In the genomic region with DNA sequence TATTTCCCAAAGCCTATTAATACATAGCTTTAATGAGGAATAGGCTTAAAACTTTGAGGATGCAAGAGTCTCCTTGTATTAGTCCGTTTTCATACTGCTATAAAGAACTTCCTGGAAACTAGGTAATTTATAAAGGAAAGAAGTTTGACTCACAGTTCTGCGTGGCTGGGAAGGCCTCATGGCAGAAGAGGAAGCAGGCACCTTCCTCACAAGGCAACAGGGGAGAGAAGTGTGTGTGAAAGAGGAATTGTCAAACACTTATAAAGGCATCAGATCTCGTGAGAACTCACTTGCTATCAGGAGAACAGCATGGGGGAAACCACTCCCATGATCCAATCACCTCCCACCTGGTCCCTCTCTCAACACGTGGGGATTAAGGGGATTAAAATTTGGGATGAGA, we compare ENCODE assay signal across 26 cellular contexts.
"Had no signal": no experiment of that assay in that cellular context is flagged by ENCODE, and none has a peak within 500 bp of the region (broad histone marks: within the 10 kb centered on the region; RNA-seq: fewer than 3 reads in every experiment).

No MANE protein-coding gene starts in this region.

- H3K4me3 Mint-ChIP-seq: activated CD4-positive, alpha-beta memory T cell treated with anti-CD3 and anti-CD28 coated beads for 36 hours; activated CD4-positive, alpha-beta T cell treated with anti-CD3 and anti-CD28 coated beads, Interleukin-2, amount 10 ng/mL, durations not matched to agents 7 days and 5 days; activated naive CD8-positive, alpha-beta T cell treated with anti-CD3 and anti-CD28 coated beads, Interleukin-2, amount 50 U/mL, for 24 hours; activated T-cell treated with anti-CD3 and anti-CD28 coated beads, Interleukin-2, amount 50 U/mL, for 4 hours; T-helper 17 cell had no signal

- H3K9me3 Mint-ChIP-seq: activated CD4-positive, alpha-beta memory T cell treated with anti-CD3 and anti-CD28 coated beads for 36 hours; activated naive CD4-positive, alpha-beta T cell treated with anti-CD3 and anti-CD28 coated beads, Interleukin-2, amount 50 U/mL, for 72 hours; activated naive CD8-positive, alpha-beta T cell treated with anti-CD3 and anti-CD28 coated beads, Interleukin-2, amount 50 U/mL, for 24 hours; activated T-cell treated with anti-CD3 and anti-CD28 coated beads, Interleukin-2, amount 50 U/mL, for 4 hours had no signal

- H3K27ac Mint-ChIP-seq: activated CD4-positive, alpha-beta memory T cell treated with anti-CD3 and anti-CD28 coated beads for 36 hours; activated CD4-positive, alpha-beta T cell treated with anti-CD3 and anti-CD28 coated beads, Interleukin-2, amount 10 ng/mL, durations not matched to agents 7 days and 5 days; activated naive CD4-positive, alpha-beta T cell treated with anti-CD3 and anti-CD28 coated beads, Interleukin-2, amount 50 U/mL, for 72 hours; activated naive CD8-positive, alpha-beta T cell treated with anti-CD3 and anti-CD28 coated beads, Interleukin-2, amount 50 U/mL, for 24 hours; T-helper 17 cell had no signal

- H3K36me3 Mint-ChIP-seq: activated CD4-positive, alpha-beta memory T cell treated with anti-CD3 and anti-CD28 coated beads for 36 hours had no signal

- ATAC-seq: activated naive CD4-positive, alpha-beta T cell treated with anti-CD3 and anti-CD28 coated beads, Interleukin-2, amount 50 U/mL, for 72 hours; activated naive CD8-positive, alpha-beta T cell treated with anti-CD3 and anti-CD28 coated beads, Interleukin-2, amount 50 U/mL, for 24 hours; activated T-cell treated with anti-CD3 and anti-CD28 coated beads, Interleukin-2, amount 50 U/mL, for 4 hours; body of pancreas; Panc1; T-helper 17 cell had no signal

- H3K4me1 Mint-ChIP-seq: activated naive CD8-positive, alpha-beta T cell treated with anti-CD3 and anti-CD28 coated beads, Interleukin-2, amount 50 U/mL, for 24 hours; T-helper 17 cell had no signal

- DNase-seq: activated CD4-positive, alpha-beta memory T cell treated with anti-CD3 and anti-CD28 coated beads for 36 hours; activated CD4-positive, alpha-beta T cell treated with anti-CD3 and anti-CD28 coated beads, Interleukin-2, amount 10 ng/mL, durations not matched to agents 7 days and 5 days; activated CD4-positive, CD25-positive, alpha-beta regulatory T cell; activated CD8-positive, alpha-beta memory T cell treated with anti-CD3 and anti-CD28 coated beads for 24 hours; activated effector memory CD4-positive, alpha-beta T cell treated with anti-CD3 and anti-CD28 coated beads, Interleukin-2, amount 50 U/mL, for 16 hours; activated naive CD4-positive, alpha-beta T cell treated with Interleukin-2 at 50 U/mL for 16 hours; activated naive CD8-positive, alpha-beta T cell treated with anti-CD3 and anti-CD28 coated beads, Interleukin-2, amount 50 U/mL, for 24 hours; activated T-cell treated with anti-CD3 and anti-CD28 coated beads, Interleukin-2, amount 50 U/mL, for 4 hours; amniotic stem cell; body of pancreas; central memory CD4-positive, alpha-beta T cell; KBM-7; NCI-H146; NCI-H187 treated with DMSO at 0.1 percent for 48 hours; NCI-H2171; NCI-H2227 treated with DMSO at 0.1 percent for 48 hours; NCI-H526; NCI-H774; OCI-M1; Right ventricle myocardium superior; SJCRH30; SK-N-SH; T-helper 17 cell; T-helper 9 cell had no signal
